ENCODE assay signal across 13 cellular contexts in the genomic region with DNA sequence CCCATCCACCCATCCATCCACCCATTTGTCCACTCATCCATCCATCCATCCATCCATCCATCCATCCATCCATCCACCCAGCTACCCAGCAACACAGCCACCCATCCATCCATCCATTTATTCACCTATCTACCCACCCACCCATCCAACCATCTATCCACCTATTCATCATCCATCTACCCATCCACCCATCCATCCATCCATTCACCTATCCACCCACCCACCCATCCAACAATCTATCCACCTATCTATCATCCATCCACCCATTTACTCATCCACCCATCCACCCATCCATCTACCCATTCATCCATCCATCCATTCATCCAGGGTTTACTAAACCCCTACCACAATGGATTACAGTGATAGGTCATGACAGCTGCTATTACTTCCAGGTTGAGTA. TPM values are rescaled to one million over a fixed set of nuclear protein-coding genes. Genes with fewer than 3 reads are reported as not detected.
DNase-seq lines count a peak whose midpoint lies in the region; ATAC-seq and TF ChIP-seq lines count a peak whose summit lies in the region.
"Had no signal": no experiment of that assay in that cellular context is flagged by ENCODE, and none has a peak within 500 bp of the region (broad histone marks: within the 10 kb centered on the region; RNA-seq: fewer than 3 reads in every experiment).

No MANE protein-coding gene starts in this region.

- no peaks in the 10 kb centered on the region for H3K9me3 ChIP-seq in Loucy (ENCODE audit: insufficient read depth, low read depth, low read length)
- H3K9me3 ChIP-seq in HAP-1 = no peaks in the 10 kb centered on the region

- peaks cover 63% of the 10 kb centered on the region for H3K36me3 Mint-ChIP-seq in activated naive CD8-positive, alpha-beta T cell treated with anti-CD3 and anti-CD28 coated beads, Interleukin-2, amount 10 ng/mL, durations not matched to agents 7 days and 5 days
- peaks cover 45% of the 10 kb centered on the region for H3K36me3 Mint-ChIP-seq in activated naive CD8-positive, alpha-beta T cell treated with anti-CD3 and anti-CD28 coated beads for 36 hours
- H3K36me3 Mint-ChIP-seq in immature natural killer cell = peaks cover 29 to 76% (median 31%) of the 10 kb centered on the region in 3 donors

- peak overlapping the region; percentile 14 for H3K4me2 ChIP-seq in Loucy (ENCODE audit: low read depth, low read length, poor library complexity, severe bottlenecking)

- no peak for TF ChIP-seq CTCF in Loucy (conservative IDR thresholded peaks at IDR 0.05; ENCODE audit: low read length)

- ATAC-seq in activated naive CD8-positive, alpha-beta T cell treated with anti-CD3 and anti-CD28 coated beads, Interleukin-2, amount 10 ng/mL, durations not matched to agents 7 days and 5 days (ENCODE audit: low read depth) = no peak
- no peak for ATAC-seq in left colon

- in situ Hi-C loops in HAP-1 (cut with MboI; ENCODE audit: low sequenced_read_pairs) = no loop called here

- DNase-seq in activated naive CD8-positive, alpha-beta T cell treated with anti-CD3 and anti-CD28 coated beads, Interleukin-2, amount 10 ng/mL, durations not matched to agents 7 days and 5 days = no peak
- no peak for DNase-seq in activated naive CD8-positive, alpha-beta T cell treated with anti-CD3 and anti-CD28 coated beads for 36 hours
- no peak for DNase-seq in immature natural killer cell
- DNase-seq in HAP-1 (ENCODE audit: low spot score in 2 of 2) = no peak
- no peak for DNase-seq in activated T-cell treated with anti-CD3 and anti-CD28 coated beads, Interleukin-2, amount 50 U/mL, for 1 hour
- no peak for DNase-seq in left colon
- DNase-seq: ACHN; CD4-positive, CD25-positive, alpha-beta regulatory T cell; DMS 273 treated with DMSO at 0.1 percent for 48 hours; GOT3; HCEC 1CT had no signal

- H2AFZ ChIP-seq in Loucy (ENCODE audit: low read length) = no peak overlapping the region

- H3K36me3 ChIP-seq in Loucy (ENCODE audit: insufficient read depth, low read length) (peaks cover 25% of the 10 kb centered on the region), HAP-1 (replicated peaks) (peaks cover 7% of the 10 kb centered on the region)

- no peaks in the 10 kb centered on the region for H3F3A ChIP-seq in Loucy (ENCODE audit: low read depth)

- peaks cover 38% of the 10 kb centered on the region for H3K79me2 ChIP-seq in Loucy (ENCODE audit: insufficient read depth, low read length)

- intact Hi-C loops in left colon (cut with DNase I, micrococcal nuclease) = no loop called here

- H3K9me3 Mint-ChIP-seq in activated naive CD8-positive, alpha-beta T cell treated with anti-CD3 and anti-CD28 coated beads, Interleukin-2, amount 10 ng/mL, durations not matched to agents 7 days and 5 days = peaks cover 3% of the 10 kb centered on the region
- H3K9me3 Mint-ChIP-seq in activated naive CD8-positive, alpha-beta T cell treated with anti-CD3 and anti-CD28 coated beads for 36 hours = no peaks in the 10 kb centered on the region
- H3K9me3 Mint-ChIP-seq in immature natural killer cell = no peaks in the 10 kb centered on the region
- H3K9me3 Mint-ChIP-seq: CD4-positive, CD25-positive, alpha-beta regulatory T cell had no signal

- no peaks in the 10 kb centered on the region for H3K9me2 ChIP-seq in Loucy (replicated peaks; ENCODE audit: low read depth, low read length)

- H3K9ac ChIP-seq in Loucy (ENCODE audit: low read depth, low read length, poor library complexity, severe bottlenecking) = no peak overlapping the region
- H3K9ac ChIP-seq: BLaER1 treated with 17β-estradiol and CSF1 and Interleukin-3, amounts not matched to agents 10 nM and 100 nM had no signal

- H3K4me1 Mint-ChIP-seq in activated naive CD8-positive, alpha-beta T cell treated with anti-CD3 and anti-CD28 coated beads, Interleukin-2, amount 10 ng/mL, durations not matched to agents 7 days and 5 days = peaks cover 6% of the 10 kb centered on the region
- peaks cover 13% of the 10 kb centered on the region for H3K4me1 Mint-ChIP-seq in activated naive CD8-positive, alpha-beta T cell treated with anti-CD3 and anti-CD28 coated beads for 36 hours
- H3K4me1 Mint-ChIP-seq in immature natural killer cell = peaks cover 53 to 85% of the 10 kb centered on the region in 2 donors

- H3K27ac Mint-ChIP-seq in activated naive CD8-positive, alpha-beta T cell treated with anti-CD3 and anti-CD28 coated beads, Interleukin-2, amount 10 ng/mL, durations not matched to agents 7 days and 5 days = peak overlapping the region; percentile 35
- H3K27ac Mint-ChIP-seq in activated naive CD8-positive, alpha-beta T cell treated with anti-CD3 and anti-CD28 coated beads for 36 hours = no peak overlapping the region
- H3K27ac Mint-ChIP-seq in immature natural killer cell = peak overlapping the region in 4 of 6 donors; percentile 4 to 76 (median 49)
- H3K27ac Mint-ChIP-seq: CD4-positive, CD25-positive, alpha-beta regulatory T cell had no signal

- H3K4me3 ChIP-seq in Loucy (ENCODE audit: low read length, poor library complexity, severe bottlenecking) (no peak overlapping the region), HAP-1 (no peak overlapping the region)
- H3K4me3 ChIP-seq: BLaER1 treated with 17β-estradiol and CSF1 and Interleukin-3, amounts not matched to agents 10 nM and 100 nM had no signal

- H3K4me3 Mint-ChIP-seq in activated naive CD8-positive, alpha-beta T cell treated with anti-CD3 and anti-CD28 coated beads, Interleukin-2, amount 10 ng/mL, durations not matched to agents 7 days and 5 days = no peak overlapping the region
- no peak overlapping the region for H3K4me3 Mint-ChIP-seq in activated naive CD8-positive, alpha-beta T cell treated with anti-CD3 and anti-CD28 coated beads for 36 hours
- no peak overlapping the region for H3K4me3 Mint-ChIP-seq in immature natural killer cell
- H3K4me3 Mint-ChIP-seq: CD4-positive, CD25-positive, alpha-beta regulatory T cell had no signal

- POLR2A ChIA-PET in activated naive CD8-positive, alpha-beta T cell treated with anti-CD3 and anti-CD28 coated beads, Interleukin-2, amount 10 ng/mL, durations not matched to agents 7 days and 5 days (lab: Charles Lee) = no interaction called here

- H3K27me3 ChIP-seq in Loucy (ENCODE audit: insufficient read depth, low read length, poor library complexity, severe bottlenecking) (no peaks in the 10 kb centered on the region), HAP-1 (ENCODE audit: low read depth) (no peaks in the 10 kb centered on the region)

- H3K27me3 Mint-ChIP-seq in activated naive CD8-positive, alpha-beta T cell treated with anti-CD3 and anti-CD28 coated beads, Interleukin-2, amount 10 ng/mL, durations not matched to agents 7 days and 5 days = no peaks in the 10 kb centered on the region
- no peaks in the 10 kb centered on the region for H3K27me3 Mint-ChIP-seq in activated naive CD8-positive, alpha-beta T cell treated with anti-CD3 and anti-CD28 coated beads for 36 hours
- no peaks in the 10 kb centered on the region for H3K27me3 Mint-ChIP-seq in immature natural killer cell (ENCODE audit: low read depth in 3 of 3)
- H3K27me3 Mint-ChIP-seq: CD4-positive, CD25-positive, alpha-beta regulatory T cell had no signal

- peaks cover 8% of the 10 kb centered on the region for H4K20me1 ChIP-seq in Loucy (ENCODE audit: insufficient read depth, low read length, poor library complexity, severe bottlenecking)

- H3K4me1 ChIP-seq in Loucy (ENCODE audit: insufficient read depth, low read length, poor library complexity, severe bottlenecking) (peaks cover 25% of the 10 kb centered on the region), HAP-1 (peaks cover 7% of the 10 kb centered on the region)

RNA-seq across cellular contexts. Expression of gene SERPINB1, which starts 7.4 kb away (rescaled TPM):
- total RNA-seq in activated naive CD8-positive, alpha-beta T cell treated with anti-CD3 and anti-CD28 coated beads, Interleukin-2, amount 10 ng/mL, durations not matched to agents 7 days and 5 days = 10 to 100 TPM; 58.6 to 59.8 TPM
- 10 to 100 TPM; 38.1 to 44.7 TPM for total RNA-seq in activated naive CD8-positive, alpha-beta T cell treated with anti-CD3 and anti-CD28 coated beads for 36 hours
- 100 to 1,000 TPM; 108 to 164 (median 162) TPM for polyA plus RNA-seq in immature natural killer cell
- total RNA-seq in left colon = 100 to 1,000 TPM; 168 to 208 TPM
